12 cellular contexts compared by ENCODE assay signal in genomic region chr4:108427946-108428345, GRCh38.
"Had no signal": no experiment of that assay in that cellular context is flagged by ENCODE, and none has a peak within 500 bp of the region (broad histone marks: within the 10 kb centered on the region; RNA-seq: fewer than 3 reads in every experiment).

No MANE protein-coding gene starts in this region.

- H3K9me3 Mint-ChIP-seq: endodermal cell had no signal

- H3K27ac Mint-ChIP-seq: activated CD4-positive, alpha-beta memory T cell treated with anti-CD3 and anti-CD28 coated beads, Interleukin-2, amount 10 ng/mL, durations not matched to agents 7 days and 5 days; endodermal cell; progenitor cell of endocrine pancreas; T-helper 1 cell treated with Interleukin-12 subunit alpha and Interleukin-12 subunit beta and Interleukin-4 antibody, amounts not matched to agents 30 μg/mL and 1 μg/mL, for 36 hours; WTC11 had no signal

- H3K36me3 Mint-ChIP-seq: WTC11 had no signal

- H3K4me3 Mint-ChIP-seq: activated CD4-positive, alpha-beta memory T cell treated with anti-CD3 and anti-CD28 coated beads, Interleukin-2, amount 10 ng/mL, durations not matched to agents 7 days and 5 days; activated T-cell treated with anti-CD3 and anti-CD28 coated beads, Interleukin-2, amount 50 U/mL, for 4 hours; endodermal cell; T-helper 1 cell treated with Interleukin-12 subunit alpha and Interleukin-12 subunit beta and Interleukin-4 antibody, amounts not matched to agents 30 μg/mL and 1 μg/mL, for 36 hours; WTC11 had no signal

- DNase-seq: activated CD4-positive, alpha-beta memory T cell treated with anti-CD3 and anti-CD28 coated beads, Interleukin-2, amount 10 ng/mL, durations not matched to agents 7 days and 5 days; activated CD4-positive, alpha-beta T cell treated with anti-CD3 and anti-CD28 coated beads for 4 hours; activated gamma-delta T cell; activated T-cell treated with anti-CD3 and anti-CD28 coated beads, Interleukin-2, amount 50 U/mL, for 4 hours; dorsolateral prefrontal cortex; endodermal cell; stimulated activated naive CD8-positive, alpha-beta T cell treated with anti-CD3 and anti-CD28 coated beads, Interleukin-15, Interleukin-2, amounts not matched to agents 100 U/mL and 50 U/mL, for 24 hours; transverse colon had no signal

- H3K27me3 Mint-ChIP-seq: progenitor cell of endocrine pancreas had no signal

- H3K4me1 Mint-ChIP-seq: endodermal cell had no signal

- H3K4me3 ChIP-seq: dorsolateral prefrontal cortex, right atrium auricular region, transverse colon had no signal

- ATAC-seq: activated T-cell treated with anti-CD3 and anti-CD28 coated beads, Interleukin-2, amount 50 U/mL, for 4 hours; stimulated activated naive CD8-positive, alpha-beta T cell treated with anti-CD3 and anti-CD28 coated beads, Interleukin-15, Interleukin-2, amounts not matched to agents 100 U/mL and 50 U/mL, for 24 hours; WTC11 had no signal
